ENCODE assay signal across 20 cellular contexts in the genomic region with DNA sequence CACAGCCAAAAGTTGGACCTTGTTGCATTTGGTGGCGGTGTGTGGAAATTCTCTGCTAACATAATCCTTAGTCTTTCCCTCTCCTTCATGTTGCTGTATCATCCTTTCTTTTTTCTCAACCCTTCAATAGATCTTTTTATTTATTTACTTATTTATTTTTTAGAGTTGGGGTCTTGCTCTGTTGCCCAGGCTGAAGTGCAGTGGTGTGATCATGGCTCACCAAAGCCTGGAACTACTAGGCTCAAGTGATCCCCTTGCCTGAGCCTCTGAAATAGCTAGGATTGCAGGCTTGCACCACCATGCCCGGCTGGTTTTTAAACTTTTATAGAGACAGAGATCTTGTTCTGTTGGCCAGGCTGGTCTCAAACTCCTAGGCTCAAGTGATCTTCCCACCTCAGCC.
"Had no signal": no experiment of that assay in that cellular context is flagged by ENCODE, and none has a peak within 500 bp of the region (broad histone marks: within the 10 kb centered on the region; RNA-seq: fewer than 3 reads in every experiment).

No MANE protein-coding gene starts in this region.

- H3K27me3 ChIP-seq: gastrocnemius medialis, testis, transverse colon had no signal

- DNase-seq: activated CD4-positive, alpha-beta T cell treated with anti-CD3 and anti-CD28 coated beads for 48 hours; activated CD4-positive, alpha-beta T cell treated with anti-CD3 and anti-CD28 coated beads, Interleukin-2, amount 50 U/mL, for 48 hours; activated CD8-positive, alpha-beta memory T cell treated with anti-CD3 and anti-CD28 coated beads, Interleukin-2, amount 50 U/mL, for 4 hours; activated gamma-delta T cell treated with Interleukin-2 at 50 U/mL for 16 hours; activated naive CD4-positive, alpha-beta T cell treated with anti-CD3 and anti-CD28 coated beads, Interleukin-2, amount 50 U/mL, for 16 hours; activated naive CD8-positive, alpha-beta T cell treated with anti-CD3 and anti-CD28 coated beads, Interleukin-2, amount 50 U/mL, for 24 hours; activated T-cell treated with anti-CD3 and anti-CD28 coated beads, Interleukin-2, amount 50 U/mL, for 1 hour; amygdala; central memory CD4-positive, alpha-beta T cell; gastrocnemius medialis; glutamatergic neuron; left ventricle myocardium inferior; right cardiac atrium; stimulated activated CD4-positive, alpha-beta T cell treated with anti-CD3 and anti-CD28 coated beads, Interleukin-15, amount 100 ng/mL, for 24 hours; stimulated activated CD4-positive, alpha-beta T cell treated with anti-CD3 and anti-CD28 coated beads, Interleukin-2, amount 100 ng/mL, for 24 hours; stimulated activated naive CD4-positive, alpha-beta T cell treated with Interleukin-2 at 50 U/mL for 16 hours; testis; transverse colon had no signal

- H3K4me3 ChIP-seq: gastrocnemius medialis, left ventricle myocardium inferior, lung, testis, transverse colon had no signal

- H3K4me1 Mint-ChIP-seq: nephron had no signal

- H3K36me3 ChIP-seq: gastrocnemius medialis, transverse colon had no signal

- H3K4me1 ChIP-seq: gastrocnemius medialis, left ventricle myocardium inferior, testis, transverse colon had no signal

- H3K9me3 ChIP-seq: gastrocnemius medialis, left ventricle myocardium inferior, testis, transverse colon had no signal

- H3K4me3 Mint-ChIP-seq: activated naive CD8-positive, alpha-beta T cell treated with anti-CD3 and anti-CD28 coated beads, Interleukin-2, amount 50 U/mL, for 24 hours; nephron had no signal

- H3K27ac Mint-ChIP-seq: activated naive CD8-positive, alpha-beta T cell treated with anti-CD3 and anti-CD28 coated beads, Interleukin-2, amount 50 U/mL, for 24 hours; nephron had no signal

- H3K27me3 Mint-ChIP-seq: activated naive CD8-positive, alpha-beta T cell treated with anti-CD3 and anti-CD28 coated beads, Interleukin-2, amount 50 U/mL, for 24 hours had no signal

- H3K27ac ChIP-seq: gastrocnemius medialis, left ventricle myocardium inferior, testis, transverse colon had no signal

- ATAC-seq: activated naive CD8-positive, alpha-beta T cell treated with anti-CD3 and anti-CD28 coated beads, Interleukin-2, amount 50 U/mL, for 24 hours; gastrocnemius medialis; right cardiac atrium had no signal

- H3K9me3 Mint-ChIP-seq: activated naive CD8-positive, alpha-beta T cell treated with anti-CD3 and anti-CD28 coated beads, Interleukin-2, amount 50 U/mL, for 24 hours; nephron had no signal
